11 cellular contexts compared by ENCODE assay signal in the genomic region with DNA sequence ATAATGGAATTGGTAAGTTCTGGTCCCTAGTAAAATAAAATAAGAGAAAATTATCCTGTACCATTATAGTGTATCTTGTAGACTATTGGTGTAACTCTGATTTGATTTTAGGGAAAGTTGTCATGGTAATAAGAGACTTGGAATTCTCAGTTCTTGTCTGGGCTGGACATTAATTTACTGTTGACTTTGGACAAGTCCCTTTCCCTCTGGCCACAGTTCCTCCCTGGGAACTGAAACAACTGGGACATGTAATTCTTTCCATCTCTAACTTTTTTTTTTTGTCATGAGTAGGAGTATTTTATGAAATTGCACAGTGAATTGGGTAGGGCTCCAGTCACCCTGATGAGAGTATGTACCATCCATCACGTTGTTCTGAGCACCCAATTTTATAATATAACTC. TPM values are rescaled to one million over a fixed set of nuclear protein-coding genes. Genes with fewer than 3 reads are reported as not detected.
"Had no signal": no experiment of that assay in that cellular context is flagged by ENCODE, and none has a peak within 500 bp of the region (broad histone marks: within the 10 kb centered on the region; RNA-seq: fewer than 3 reads in every experiment).

No MANE protein-coding gene starts in this region.

- H3K4me3 ChIP-seq: GM23248, HAP-1 had no signal

- H3K36me3 ChIP-seq: HAP-1 had no signal

- H3K4me1 Mint-ChIP-seq: IgD-negative memory B cell had no signal

- H3K27ac Mint-ChIP-seq: HFFc6, IgD-negative memory B cell had no signal

- H3K9me3 ChIP-seq: HAP-1 had no signal

- DNase-seq: GM23248, GOT3, H7, HFFc6 had no signal

- H3K4me3 Mint-ChIP-seq: HFFc6, IgD-negative memory B cell had no signal

- ATAC-seq: HCT116, HepG2 had no signal

- H3K9me3 Mint-ChIP-seq: HFFc6, IgD-negative memory B cell had no signal

- H3K27ac ChIP-seq: GM23248, HL-60 had no signal

- H3K4me1 ChIP-seq: HAP-1 had no signal

RNA-seq across cellular contexts. Expression of a gene that starts 15.0 kb away (rescaled TPM):
- total RNA-seq: GM23248, H4, H7, HepG2, HFFc6, HT1080 had no signal
